28 cellular contexts compared by ENCODE assay signal in genomic region chr10:102341038-102341688, GRCh38. TPM values are rescaled to one million over a fixed set of nuclear protein-coding genes. Genes with fewer than 3 reads are reported as not detected.
DNase-seq lines count a peak whose midpoint lies in the region; ATAC-seq and TF ChIP-seq lines count a peak whose summit lies in the region.
"Had no signal": no experiment of that assay in that cellular context is flagged by ENCODE, and none has a peak within 500 bp of the region (broad histone marks: within the 10 kb centered on the region; RNA-seq: fewer than 3 reads in every experiment).

No MANE protein-coding gene starts in this region.

- DNase-seq in activated T-cell treated with anti-CD3 and anti-CD28 coated beads, Interleukin-2, amount 50 U/mL, for 4 hours: no peak
- DNase-seq in activated T-cell treated with anti-CD3 and anti-CD28 coated beads, Interleukin-2, amount 50 U/mL, for 1 hour: no peak
- DNase-seq in CD4-positive, alpha-beta T cell: no peak
- DNase-seq in activated naive CD8-positive, alpha-beta T cell treated with anti-CD3 and anti-CD28 coated beads, Interleukin-2, amount 50 U/mL, for 24 hours: no peak
- DNase-seq in fibroblast of mammary gland (ENCODE audit: low read depth) (peak; percentile 56), nucleus accumbens (lab: John Stamatoyannopoulos, UW) (no peak), germinal center (ENCODE audit: low spot score) (no peak)
- DNase-seq: activated CD8-positive, alpha-beta memory T cell treated with anti-CD3 and anti-CD28 coated beads for 24 hours; amniotic stem cell; COR-L47; DMS53; effector memory CD4-positive, alpha-beta T cell; H9; NCI-H2029 treated with DMSO at 0.1 percent for 48 hours; SIG-M5; small intestine; stimulated activated CD4-positive, alpha-beta T cell treated with anti-CD3 and anti-CD28 coated beads, Interleukin-1b, Interleukin-23, amount 100 ng/mL, for 48 hours; stimulated activated CD8-positive, alpha-beta memory T cell treated with anti-CD3 and anti-CD28 coated beads, Interleukin-4, amount 100 ng/mL, for 48 hours; SW 1271; trophoblast cell had no signal

- no peak overlapping the region for H3K4me3 Mint-ChIP-seq in activated T-cell treated with anti-CD3 and anti-CD28 coated beads, Interleukin-2, amount 50 U/mL, for 4 hours
- H3K4me3 Mint-ChIP-seq in CD4-positive, alpha-beta T cell: no peak overlapping the region
- H3K4me3 Mint-ChIP-seq in activated naive CD8-positive, alpha-beta T cell treated with anti-CD3 and anti-CD28 coated beads, Interleukin-2, amount 50 U/mL, for 24 hours: no peak overlapping the region
- H3K4me3 Mint-ChIP-seq: H9, memory B cell, neural crest cell, WTC11 had no signal

- H3K27ac ChIP-seq in CD4-positive, alpha-beta T cell (ENCODE audit: low read depth, low read length): no peak overlapping the region
- H3K27ac ChIP-seq: BLaER1, coronary artery, parathyroid adenoma had no signal

- H3K27me3 Mint-ChIP-seq in activated T-cell treated with anti-CD3 and anti-CD28 coated beads, Interleukin-2, amount 50 U/mL, for 4 hours (ENCODE audit: low read depth): no peaks in the 10 kb centered on the region
- H3K27me3 Mint-ChIP-seq in CD4-positive, alpha-beta T cell: no peaks in the 10 kb centered on the region
- H3K27me3 Mint-ChIP-seq in activated naive CD8-positive, alpha-beta T cell treated with anti-CD3 and anti-CD28 coated beads, Interleukin-2, amount 50 U/mL, for 24 hours: no peaks in the 10 kb centered on the region
- H3K27me3 Mint-ChIP-seq: memory B cell had no signal

- intact Hi-C loops in CD4-positive, alpha-beta T cell (cut with DNase I, micrococcal nuclease): no loop called here

- H3K9me3 Mint-ChIP-seq in activated T-cell treated with anti-CD3 and anti-CD28 coated beads, Interleukin-2, amount 50 U/mL, for 4 hours: no peaks in the 10 kb centered on the region
- no peaks in the 10 kb centered on the region for H3K9me3 Mint-ChIP-seq in CD4-positive, alpha-beta T cell
- H3K9me3 Mint-ChIP-seq in activated naive CD8-positive, alpha-beta T cell treated with anti-CD3 and anti-CD28 coated beads, Interleukin-2, amount 50 U/mL, for 24 hours: no peaks in the 10 kb centered on the region
- H3K9me3 Mint-ChIP-seq: H9, memory B cell, neural crest cell, WTC11 had no signal

- H3K4me1 Mint-ChIP-seq in activated T-cell treated with anti-CD3 and anti-CD28 coated beads, Interleukin-2, amount 50 U/mL, for 4 hours (ENCODE audit: low read depth): peaks cover 16% of the 10 kb centered on the region
- peaks cover 6% of the 10 kb centered on the region for H3K4me1 Mint-ChIP-seq in CD4-positive, alpha-beta T cell (ENCODE audit: low read depth)
- H3K4me1 Mint-ChIP-seq in activated naive CD8-positive, alpha-beta T cell treated with anti-CD3 and anti-CD28 coated beads, Interleukin-2, amount 50 U/mL, for 24 hours: peaks cover 43% of the 10 kb centered on the region
- H3K4me1 Mint-ChIP-seq: memory B cell had no signal

- no peaks in the 10 kb centered on the region for H3K9me3 ChIP-seq in CD4-positive, alpha-beta T cell (ENCODE audit: control insufficient read depth, low read length)
- H3K9me3 ChIP-seq: BLaER1 had no signal

- no peaks in the 10 kb centered on the region for H3K27me3 ChIP-seq in CD4-positive, alpha-beta T cell (ENCODE audit: control insufficient read depth, insufficient read depth, low read length)
- H3K27me3 ChIP-seq: BLaER1 had no signal

- ATAC-seq in activated T-cell treated with anti-CD3 and anti-CD28 coated beads, Interleukin-2, amount 50 U/mL, for 4 hours: peak; percentile 58 to 69
- no peak for ATAC-seq in CD4-positive, alpha-beta T cell (ENCODE audit: poor library complexity)
- ATAC-seq in activated naive CD8-positive, alpha-beta T cell treated with anti-CD3 and anti-CD28 coated beads, Interleukin-2, amount 50 U/mL, for 24 hours: peak; percentile 29
- ATAC-seq in HG02885 (IDR thresholded peaks at IDR 0.05; ENCODE audit: poor library complexity, unreplicated experiment): no peak
- ATAC-seq: esophagus mucosa, WTC11 had no signal

- POLR2A ChIA-PET in CD4-positive, alpha-beta T cell (lab: Charles Lee): no interaction called here

- peaks cover 6% of the 10 kb centered on the region for H3K36me3 Mint-ChIP-seq in activated T-cell treated with anti-CD3 and anti-CD28 coated beads, Interleukin-2, amount 50 U/mL, for 4 hours (ENCODE audit: insufficient read depth)
- peaks cover 28% of the 10 kb centered on the region for H3K36me3 Mint-ChIP-seq in CD4-positive, alpha-beta T cell (ENCODE audit: low read depth)
- peaks cover 3% of the 10 kb centered on the region for H3K36me3 Mint-ChIP-seq in activated naive CD8-positive, alpha-beta T cell treated with anti-CD3 and anti-CD28 coated beads, Interleukin-2, amount 50 U/mL, for 24 hours (ENCODE audit: low read depth)

- peak overlapping the region; percentile 19 for H3K27ac Mint-ChIP-seq in CD4-positive, alpha-beta T cell
- H3K27ac Mint-ChIP-seq in activated naive CD8-positive, alpha-beta T cell treated with anti-CD3 and anti-CD28 coated beads, Interleukin-2, amount 50 U/mL, for 24 hours: peak overlapping the region; percentile 39
- H3K27ac Mint-ChIP-seq: H9, memory B cell, WTC11 had no signal

- TF ChIP-seq CTCF in CD4-positive, alpha-beta T cell (IDR thresholded peaks at IDR 0.05): no peak
- TF ChIP-seq CTCF in fibroblast of mammary gland (conservative IDR thresholded peaks at IDR 0.05; ENCODE audit: control insufficient read depth, insufficient read depth, low read depth, low read length): no peak

- no peak overlapping the region for H3K4me3 ChIP-seq in fibroblast of mammary gland (ENCODE audit: control insufficient read depth, low read depth, low read length)
- H3K4me3 ChIP-seq: BLaER1, coronary artery had no signal

- CTCF ChIA-PET in CD4-positive, alpha-beta T cell (lab: Charles Lee): interaction anchor here (0.9 to 1.6 kb wide), 3 partner anchors 11 to 110 kb away, joined by 3 to 7 read pairs (median 6); no protein-coding TSS in a partner anchor

RNA-seq across cellular contexts. Expression of gene NFKB2, which starts 54.3 kb away (rescaled TPM):
- 100 to 1,000 TPM; 300 to 365 (median 302) TPM for total RNA-seq in activated T-cell treated with anti-CD3 and anti-CD28 coated beads, Interleukin-2, amount 50 U/mL, for 4 hours
- 100 to 1,000 TPM; 240 to 256 TPM for total RNA-seq in CD4-positive, alpha-beta T cell

Comparison
In these comparisons a context has a peak if more than half of its experiments do, and no peak if none do; other contexts are left out.
1. ATAC-seq: peak in activated T-cell treated with anti-CD3 and anti-CD28 coated beads, Interleukin-2, amount 50 U/mL, for 4 hours (2 of 2) and activated naive CD8-positive, alpha-beta T cell treated with anti-CD3 and anti-CD28 coated beads, Interleukin-2, amount 50 U/mL, for 24 hours (single experiment); none in CD4-positive, alpha-beta T cell (single experiment) and HG02885 (single experiment).